7 cellular contexts compared by ENCODE assay signal in the genomic region with DNA sequence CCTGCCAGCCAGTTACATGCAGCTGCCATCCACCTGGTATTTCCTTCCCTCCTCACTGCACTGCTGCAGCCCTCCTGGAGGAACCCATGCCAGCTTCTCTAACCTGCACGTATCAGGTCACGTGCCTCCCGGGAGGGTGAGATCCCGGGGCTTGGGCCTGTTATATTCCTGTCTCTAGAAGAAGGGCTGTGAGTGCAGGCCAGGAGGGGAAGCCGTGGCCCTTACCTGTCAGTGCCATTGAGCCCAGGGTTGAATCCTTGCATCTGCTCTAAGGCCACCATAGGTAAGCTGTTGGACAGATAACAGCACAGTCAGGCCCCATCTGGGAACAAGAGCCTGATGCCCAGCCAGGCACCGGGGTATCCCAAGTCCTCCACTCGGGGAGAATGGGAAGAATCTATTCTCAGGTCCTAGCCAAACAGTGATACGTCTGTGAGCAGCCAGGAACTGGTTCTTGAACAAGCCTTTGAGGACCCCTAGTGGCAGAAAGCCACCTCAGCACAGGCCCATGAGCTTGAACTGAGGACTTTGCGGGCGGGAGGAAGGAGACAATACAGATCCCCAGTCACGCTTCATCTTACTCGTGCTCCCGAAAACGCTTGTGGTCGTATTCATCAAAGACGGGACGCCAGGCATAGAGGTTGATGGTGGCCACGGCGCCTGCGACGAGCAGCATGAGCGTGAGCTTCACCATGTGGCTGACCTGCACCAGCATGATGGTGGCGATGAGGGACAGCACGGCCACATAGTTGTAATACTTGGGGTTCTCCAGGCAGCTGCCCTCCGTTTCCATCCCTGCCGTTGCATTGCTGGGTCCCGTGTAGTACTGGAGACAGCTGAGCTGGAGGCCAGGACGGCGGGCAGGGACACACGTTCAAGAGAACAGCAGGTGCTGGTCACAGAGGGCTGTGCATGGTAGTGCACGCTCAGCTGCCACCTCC. TPM values are rescaled to one million over a fixed set of nuclear protein-coding genes. Genes with fewer than 3 reads are reported as not detected.
DNase-seq lines count a peak whose midpoint lies in the region; ATAC-seq, FAIRE-seq and TF ChIP-seq lines count a peak whose summit lies in the region.

No MANE protein-coding gene starts in this region.

- DNase-seq in GM13977 (ENCODE audit: low spot score) (peak; percentile 89), NCI-H2196 treated with DMSO at 0.1 percent for 48 hours (lab: John Stamatoyannopoulos, UW; ENCODE audit: unreplicated experiment) (peak; percentile 61), bronchial epithelial cell (ENCODE audit: low read depth) (peak; percentile 73), keratinocyte (ENCODE audit: low read depth, low spot score) (peak; percentile 40)
- peak; percentile 44 to 61 for DNase-seq in stimulated activated CD4-positive, alpha-beta T cell treated with anti-CD3 and anti-CD28 coated beads, Interleukin-15, amount 100 ng/mL, for 48 hours (ENCODE audit: low read depth in 2 of 2)

- H3K4me2 ChIP-seq in keratinocyte (ENCODE audit: control insufficient read depth, extremely low read depth, insufficient read depth, low read depth, low read length) = no peak overlapping the region

- H3K4me1 ChIP-seq in keratinocyte (ENCODE audit: control insufficient read depth, extremely low read depth, insufficient read depth, low read length) = no peaks in the 10 kb centered on the region

- no peak overlapping the region for H3K9ac ChIP-seq in keratinocyte (ENCODE audit: control insufficient read depth, extremely low read depth, insufficient read depth, low read length)

- in situ Hi-C loops in GM13977 (cut with MboI; ENCODE audit: low pct_unique_long_range_greater_than_20kb, low sequenced_read_pairs, unreplicated experiment) = loop anchor here (10.0 kb wide), 1 partner anchor 413 kb away; no protein-coding TSS in a partner anchor

- H3K27me3 ChIP-seq in bronchial epithelial cell (ENCODE audit: control insufficient read depth, insufficient read depth, low read length) (no peaks in the 10 kb centered on the region), keratinocyte (ENCODE audit: control insufficient read depth, extremely low read depth, insufficient read depth, low read length) (no peaks in the 10 kb centered on the region)

- dilution Hi-C loops in keratinocyte (cut with MboI; ENCODE audit: extremely low pct_ligation_motif_present, low sequenced_read_pairs) = no loop called here

- H3K9me1 ChIP-seq in keratinocyte (ENCODE audit: control insufficient read depth, extremely low read depth, insufficient read depth, low read length) = no peaks in the 10 kb centered on the region

- peak; percentile 90 for TF ChIP-seq CTCF in GM13977 (IDR thresholded peaks at IDR 0.05; ENCODE audit: extremely low read depth, insufficient read depth, missing control alignments)
- peak; percentile 89 for TF ChIP-seq CTCF in WI38 (IDR thresholded peaks at IDR 0.05; ENCODE audit: low read depth, low read length)
- peak; percentile 95 for TF ChIP-seq CTCF in bronchial epithelial cell (IDR thresholded peaks at IDR 0.05; ENCODE audit: insufficient read depth, low read length, severe bottlenecking)
- TF ChIP-seq CTCF in keratinocyte (optimal IDR thresholded peaks at IDR 0.05 in 1 of 3, IDR thresholded peaks at IDR 0.05 in 1 of 3, conservative IDR thresholded peaks at IDR 0.05 in 1 of 3; ENCODE audit: extremely low read depth in 1 of 3, insufficient read depth in 2 of 3, low read length in 3 of 3) = peak; percentile 79 to 88 (median 88)

- no peaks in the 10 kb centered on the region for H4K20me1 ChIP-seq in keratinocyte (ENCODE audit: control insufficient read depth, extremely low read depth, insufficient read depth, low read length)

- no peak overlapping the region for H2AFZ ChIP-seq in keratinocyte (ENCODE audit: control insufficient read depth, low read length)

- no peak overlapping the region for H3K4me3 ChIP-seq in WI38 (ENCODE audit: low read depth, low read length)
- no peak overlapping the region for H3K4me3 ChIP-seq in bronchial epithelial cell (ENCODE audit: low read depth, low read length)
- no peak overlapping the region for H3K4me3 ChIP-seq in keratinocyte (ENCODE audit: control insufficient read depth in 2 of 3, extremely low read depth in 1 of 3, insufficient read depth in 2 of 3, low read depth in 1 of 3, low read length in 3 of 3)

- FAIRE-seq in bronchial epithelial cell (lab: Jason Lieb, UNC) (no peak), keratinocyte (lab: Jason Lieb, UNC) (peak; percentile 86)

- H3K9me3 ChIP-seq in keratinocyte (ENCODE audit: control insufficient read depth, low read depth, low read length) = no peaks in the 10 kb centered on the region

- H3K36me3 ChIP-seq in bronchial epithelial cell (ENCODE audit: control insufficient read depth, insufficient read depth, low read length) = peaks cover 3% of the 10 kb centered on the region
- H3K36me3 ChIP-seq in keratinocyte (ENCODE audit: control insufficient read depth in 2 of 2, extremely low read depth in 1 of 2, insufficient read depth in 2 of 2, low read length in 2 of 2) = peaks cover 3 to 19% of the 10 kb centered on the region in 2 experiments

- H3K27ac ChIP-seq in keratinocyte (ENCODE audit: control insufficient read depth, insufficient read depth, low read length) = no peak overlapping the region

- ATAC-seq in HG02981 (IDR thresholded peaks at IDR 0.05; ENCODE audit: unreplicated experiment) = peak; percentile 69

- H3K79me2 ChIP-seq in keratinocyte (ENCODE audit: control insufficient read depth, insufficient read depth, low read length) = no peaks in the 10 kb centered on the region

RNA-seq across cellular contexts. Expression of gene CENPO, which starts 34.4 kb away (rescaled TPM):
- 1.6 and 1.8 TPM in 2 replicates for total RNA-seq in bronchial epithelial cell
- polyA plus RNA-seq in keratinocyte = 4.2 to 14.2 TPM (median 12.1 TPM) in 3 replicates
- polyA plus RNA-seq in keratinocyte (2011; ENCODE audit: low read depth) = 1.1 TPM
- polyA plus RNA-seq in keratinocyte (2011; cell fraction: cytosol; rRNA removed) = 4.6 and 6.3 TPM in 2 replicates
- polyA plus RNA-seq in keratinocyte (2011; cell fraction: nucleus; rRNA removed) = 9.9 and 11.3 TPM in 2 replicates
- polyA plus RNA-seq in keratinocyte (2012; ENCODE audit: low replicate concordance) = 0.85 and 10.7 TPM in 2 replicates
- 6.8 to 16.5 TPM (median 16.3 TPM) in 3 replicates for polyA minus RNA-seq in keratinocyte
- polyA minus RNA-seq in keratinocyte (2011; cell fraction: cytosol; rRNA and poly(A)+ RNA removed) = 5.9 TPM
- polyA minus RNA-seq in keratinocyte (2011; cell fraction: nucleus; rRNA and poly(A)+ RNA removed) = 5.5 and 8.8 TPM in 2 replicates

RNA-seq across cellular contexts. Expression of gene PTRHD1, which starts 34.4 kb away (rescaled TPM):
- 11.8 and 13.8 TPM in 2 replicates for total RNA-seq in bronchial epithelial cell
- 15.8 to 37.7 TPM (median 36.9 TPM) in 3 replicates for polyA plus RNA-seq in keratinocyte
- polyA plus RNA-seq in keratinocyte (2011; ENCODE audit: low read depth) = 3.0 TPM
- 26.7 and 27.6 TPM in 2 replicates for polyA plus RNA-seq in keratinocyte (2011; cell fraction: cytosol; rRNA removed)
- 7.2 TPM in 2 replicates for polyA plus RNA-seq in keratinocyte (2011; cell fraction: nucleus; rRNA removed)
- polyA plus RNA-seq in keratinocyte (2012; ENCODE audit: low replicate concordance) = 21.7 and 43.0 TPM in 2 replicates
- polyA minus RNA-seq in keratinocyte = 8.2 to 22.4 TPM (median 14.1 TPM) in 3 replicates
- 16.7 TPM for polyA minus RNA-seq in keratinocyte (2011; cell fraction: cytosol; rRNA and poly(A)+ RNA removed)
- polyA minus RNA-seq in keratinocyte (2011; cell fraction: nucleus; rRNA and poly(A)+ RNA removed) = 2.7 and 4.7 TPM in 2 replicates
